In genomic region chr1:203475012-203475981, GRCh38 we compare ENCODE assay signal across 8 cellular contexts. TPM values are rescaled to one million over a fixed set of nuclear protein-coding genes. Genes with fewer than 3 reads are reported as not detected.
DNase-seq lines count a peak whose midpoint lies in the region; ATAC-seq, FAIRE-seq and TF ChIP-seq lines count a peak whose summit lies in the region.

Gene PRELP, plus strand, starts transcription at chr1:203475806. Its CDS starts 7,379 bp downstream, at chr1:203483185.

- H3K27ac ChIP-seq in HUES64 (ENCODE audit: low read depth, low read length), result no peak within 1 kb of the TSS
- peak within 1 kb of the TSS; percentile 24 to 41 (median 28) for H3K27ac ChIP-seq in body of pancreas
- peak within 1 kb of the TSS; percentile 31 for H3K27ac ChIP-seq in substantia nigra (ENCODE audit: low read depth, low read length, poor library complexity, severe bottlenecking)

- FAIRE-seq in RCC 7860 (lab: Jason Lieb, UNC), result no peak

- no peak within 1 kb of the TSS for H3K9ac ChIP-seq in HUES64 (ENCODE audit: low read depth, low read length)

- peaks cover 17% of the 10 kb centered on the region for H3K4me1 ChIP-seq in HUES64 (ENCODE audit: insufficient read depth, low read length)
- peaks cover 5% of the 10 kb centered on the region for H3K4me1 ChIP-seq in body of pancreas

- H3K27me3 ChIP-seq in HUES64 (ENCODE audit: insufficient read depth, low read length), result no peaks in the 10 kb centered on the region
- no peaks in the 10 kb centered on the region for H3K27me3 ChIP-seq in body of pancreas

- peak in 1 of 3 donors; percentile 22 for TF ChIP-seq POLR2A in body of pancreas (IDR thresholded peaks at IDR 0.05)

- H3K9me3 ChIP-seq in HUES64 (ENCODE audit: insufficient read depth, low read depth, low read length), result no peaks in the 10 kb centered on the region
- no peaks in the 10 kb centered on the region for H3K9me3 ChIP-seq in body of pancreas

- DNase-seq in body of pancreas (peak; percentile 29 to 61 (median 56)), iPS-NIHi7 (ENCODE audit: extremely low spot score) (peak; percentile 90), substantia nigra (lab: John Stamatoyannopoulos, UW) (peak in 16 of 49 donors; percentile 10 to 63 (median 38)), RCC 7860 (ENCODE audit: low spot score) (no peak), T-helper 1 cell (no peak)
- DNase-seq in activated CD8-positive, alpha-beta memory T cell treated with anti-CD3 and anti-CD28 coated beads, Interleukin-2, amount 50 U/mL, for 4 hours, result no peak

- WGBS in HUES64, result 15% methylated on average over 7 of the region's 8 CpGs
- WGBS in body of pancreas, 2 donors, result 9 to 12% methylated on average over 7 to 8 of the region's 8 CpGs

- peak within 1 kb of the TSS; percentile 32 for H3K4me3 ChIP-seq in HUES64 (ENCODE audit: low read length)
- H3K4me3 ChIP-seq in body of pancreas, result no peak within 1 kb of the TSS

- peak in 1 of 7 experiments; percentile 7 for TF ChIP-seq CTCF in body of pancreas (IDR thresholded peaks at IDR 0.05)

- no peaks in the 10 kb centered on the region for H3K36me3 ChIP-seq in HUES64 (ENCODE audit: insufficient read depth, low read length)
- no peaks in the 10 kb centered on the region for H3K36me3 ChIP-seq in body of pancreas (replicated peaks in 1 of 2; ENCODE audit: insufficient read depth in 1 of 2, low read depth in 2 of 2)

- intact Hi-C loops in body of pancreas (cut with DNase I), result loop anchor here (5.0 kb wide), 1 partner anchor 208 kb away; no protein-coding TSS in a partner anchor

- ATAC-seq in body of pancreas (peak; percentile 69), HG03571 (IDR thresholded peaks at IDR 0.05; ENCODE audit: unreplicated experiment) (no peak)

RNA-seq across cellular contexts. Expression of gene PRELP, which starts in this region (rescaled TPM):
- polyA plus RNA-seq in HUES64 (2013, experiment 1 of 2), result 0.45 TPM
- polyA plus RNA-seq in HUES64 (2013, experiment 2 of 2), result 0.57 TPM
- 10 to 100 TPM; 14.8 to 28.0 TPM for total RNA-seq in body of pancreas

Comparison
In these comparisons a context has a peak if more than half of its experiments do, and no peak if none do; other contexts are left out.
1. DNase-seq: peak in body of pancreas (4 of 4) and iPS-NIHi7 (single experiment); none in activated CD8-positive, alpha-beta memory T cell treated with anti-CD3 and anti-CD28 coated beads, Interleukin-2, amount 50 U/mL, for 4 hours (single experiment), RCC 7860 (single experiment) and T-helper 1 cell (0 of 5).